In the genomic region with DNA sequence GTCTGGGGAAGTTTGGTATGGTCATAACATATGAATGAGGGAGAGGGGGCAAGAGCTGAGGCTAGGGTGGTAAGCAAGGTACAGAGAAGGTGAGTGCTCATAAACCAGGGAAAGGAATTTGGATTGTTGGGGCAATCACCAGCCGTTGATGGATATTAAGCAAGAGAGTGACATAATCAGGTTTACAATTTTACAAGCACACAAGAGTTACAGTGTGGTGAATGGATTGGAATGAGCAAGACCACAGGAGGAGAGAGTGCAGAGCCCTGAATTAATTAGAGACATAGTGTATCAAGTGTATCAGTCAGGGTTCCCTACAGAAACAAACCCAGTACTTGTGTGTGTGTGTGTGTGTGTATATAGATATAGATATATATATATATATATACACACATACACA, we compare ENCODE assay signal across 26 cellular contexts. TPM values are rescaled to one million over a fixed set of nuclear protein-coding genes. Genes with fewer than 3 reads are reported as not detected.
"Had no signal": no experiment of that assay in that cellular context is flagged by ENCODE, and none has a peak within 500 bp of the region (broad histone marks: within the 10 kb centered on the region; RNA-seq: fewer than 3 reads in every experiment).

No MANE protein-coding gene starts in this region.

- H3K9me3 ChIP-seq: esophagus muscularis mucosa, transverse colon, uterus had no signal

- H3K27ac ChIP-seq: esophagus muscularis mucosa, right atrium auricular region, skin epidermis, transverse colon, uterus, WERI-Rb-1 had no signal

- H3K4me3 ChIP-seq: esophagus muscularis mucosa, lung, right atrium auricular region, skin epidermis, transverse colon, uterus had no signal

- H3K27me3 ChIP-seq: esophagus muscularis mucosa, right atrium auricular region, transverse colon, uterus had no signal

- H3K36me3 ChIP-seq: esophagus muscularis mucosa, right atrium auricular region, transverse colon, uterus, WERI-Rb-1 had no signal

- DNase-seq: activated CD4-positive, alpha-beta T cell treated with anti-CD3 and anti-CD28 coated beads for 1 hour; activated CD8-positive, alpha-beta memory T cell treated with anti-CD3 and anti-CD28 coated beads for 24 hours; activated CD8-positive, alpha-beta memory T cell treated with anti-CD3 and anti-CD28 coated beads, Interleukin-2, amount 50 U/mL, for 48 hours; activated effector memory CD4-positive, alpha-beta T cell treated with Interleukin-2 at 50 U/mL for 16 hours; activated naive CD4-positive, alpha-beta T cell treated with anti-CD3 and anti-CD28 coated beads, Interleukin-2, amount 10 ng/mL, durations not matched to agents 7 days and 5 days; activated naive CD8-positive, alpha-beta T cell treated with anti-CD3 and anti-CD28 coated beads, Interleukin-2, amount 50 U/mL, for 24 hours; activated T-cell treated with anti-CD3 and anti-CD28 coated beads, Interleukin-2, amount 50 U/mL, for 48 hours; aorta; effector CD8-positive, alpha-beta T cell; islet precursor cell; naive B cell; stimulated activated naive CD8-positive, alpha-beta T cell treated with anti-CD3 and anti-CD28 coated beads, Interleukin-15, Interleukin-2, amounts not matched to agents 100 U/mL and 50 U/mL, for 24 hours; T-helper 17 cell; transverse colon; uterus; WERI-Rb-1 had no signal

- H3K4me1 ChIP-seq: esophagus muscularis mucosa, right atrium auricular region, transverse colon, uterus had no signal

- ATAC-seq: activated naive CD8-positive, alpha-beta T cell treated with anti-CD3 and anti-CD28 coated beads, Interleukin-2, amount 50 U/mL, for 24 hours; left lobe of liver; stimulated activated naive CD8-positive, alpha-beta T cell treated with anti-CD3 and anti-CD28 coated beads, Interleukin-15, Interleukin-2, amounts not matched to agents 100 U/mL and 50 U/mL, for 24 hours; T-helper 17 cell had no signal

RNA-seq across cellular contexts. Expression of gene FMR1NB, which starts 18.7 kb away (rescaled TPM):
- total RNA-seq: aorta, chondrocyte, esophagus muscularis mucosa, fibroblast of villous mesenchyme, left lobe of liver, lung, neural crest cell, omental fat pad, progenitor cell of endocrine pancreas, right atrium auricular region, T-helper 17 cell, transverse colon, uterus had no signal
- polyA plus RNA-seq: aorta, lung had no signal
